ENCODE assay signal across 8 cellular contexts in genomic region chr6:27471365-27472115, GRCh38. TPM values are rescaled to one million over a fixed set of nuclear protein-coding genes. Genes with fewer than 3 reads are reported as not detected.
A peak's percentile ranks its signal among the peaks of the same experiment; 100 is the strongest.
DNase-seq lines count a peak whose midpoint lies in the region; ATAC-seq, FAIRE-seq and TF ChIP-seq lines count a peak whose summit lies in the region.

No MANE protein-coding gene starts in this region.

- CTCF ChIA-PET in Calu3 (lab: Charles Lee) = interaction anchor here (1.3 kb wide), 1 partner anchor 281 kb away, joined by 4 read pairs; no protein-coding TSS in a partner anchor

- H3K4me3 Mint-ChIP-seq in Calu3 (ENCODE audit: low read depth, unreplicated experiment) = peak overlapping the region; percentile 88

- FAIRE-seq in pancreas (lab: Jason Lieb, UNC) = no peak

- no peaks in the 10 kb centered on the region for H3K9me3 ChIP-seq in duodenal mucosa (ENCODE audit: control insufficient read depth in 1 of 2, low read length in 2 of 2)
- no peaks in the 10 kb centered on the region for H3K9me3 ChIP-seq in pancreas

- H3K9ac ChIP-seq in duodenal mucosa (ENCODE audit: low read depth in 1 of 2, low read length in 2 of 2) = peak overlapping the region; percentile 82 to 94

- DNase-seq in Calu3 = no peak
- DNase-seq in NAMALWA (ENCODE audit: low spot score) = peak; percentile 21
- DNase-seq in pancreas = no peak
- no peak for DNase-seq in NOMO-1 (lab: John Stamatoyannopoulos, UW; ENCODE audit: unreplicated experiment in 2 of 2)
- DNase-seq in GM13977 (ENCODE audit: low spot score) = no peak

- H3K27ac ChIP-seq in duodenal mucosa (ENCODE audit: low read depth, low read length) (no peak overlapping the region), pancreas (peak overlapping the region in 2 of 4 donors; percentile 92 to 97)

- H3K4me1 Mint-ChIP-seq in Calu3 (ENCODE audit: low read depth, unreplicated experiment) = peaks cover 19% of the 10 kb centered on the region

- H3K27me3 ChIP-seq in duodenal mucosa (ENCODE audit: control insufficient read depth in 1 of 2, insufficient read depth in 2 of 2, low read length in 2 of 2) (no peaks in the 10 kb centered on the region), pancreas (no peaks in the 10 kb centered on the region)

- WGBS in pancreas, 2 donors = 29 to 40% methylated on average over 6 of the region's 6 CpGs

- peak overlapping the region; percentile 94 to 100 for H3K4me3 ChIP-seq in duodenal mucosa (ENCODE audit: low read depth in 1 of 2, low read length in 2 of 2)
- H3K4me3 ChIP-seq in pancreas = peak overlapping the region in 3 of 4 donors; percentile 68 to 86 (median 79)

- H3K36me3 ChIP-seq in duodenal mucosa (ENCODE audit: control insufficient read depth in 1 of 2, insufficient read depth in 2 of 2, low read length in 2 of 2) (peaks cover 15 to 17% of the 10 kb centered on the region in 2 donors), pancreas (peaks cover 0 to 4% (median 0%) of the 10 kb centered on the region in 3 donors)

- in situ Hi-C loops in GM13977 (cut with MboI; ENCODE audit: low pct_unique_long_range_greater_than_20kb, low sequenced_read_pairs, unreplicated experiment) = no loop called here

- no peak for ATAC-seq in pancreas
- ATAC-seq in HG03520 (IDR thresholded peaks at IDR 0.05; ENCODE audit: unreplicated experiment) = no peak
- ATAC-seq in GM21526 (IDR thresholded peaks at IDR 0.05; ENCODE audit: low FRiP score, unreplicated experiment) = no peak

- intact Hi-C loops in Calu3 (cut with micrococcal nuclease; ENCODE audit: unreplicated experiment) (loop anchor here (2.0 to 5.0 kb wide), 3 partner anchors 83 to 234 kb away; partner anchors contain the start of gene ZNF391), pancreas (cut with DNase I) (no loop called here)

- no peaks in the 10 kb centered on the region for H3K27me3 Mint-ChIP-seq in Calu3 (ENCODE audit: unreplicated experiment)

- H3K4me1 ChIP-seq in duodenal mucosa (ENCODE audit: control insufficient read depth in 1 of 2, insufficient read depth in 2 of 2, low read length in 2 of 2) = peaks cover 9 to 11% of the 10 kb centered on the region in 2 donors
- peaks cover 0 to 16% (median 0%) of the 10 kb centered on the region in 3 donors for H3K4me1 ChIP-seq in pancreas

- TF ChIP-seq CTCF in Calu3 (IDR thresholded peaks at IDR 0.05; ENCODE audit: unreplicated experiment) (no peak), pancreas (IDR thresholded peaks at IDR 0.05) (no peak), GM13977 (IDR thresholded peaks at IDR 0.05; ENCODE audit: extremely low read depth, insufficient read depth, missing control alignments) (no peak)

- H3K27ac Mint-ChIP-seq in Calu3 (ENCODE audit: unreplicated experiment) = peak overlapping the region; percentile 97

- TSS peak; percentile 60 for BruUV-seq in Calu3 (replicated peaks; lab: Mats Ljungman, UMichigan)

- peaks cover 6% of the 10 kb centered on the region for H3K9me3 Mint-ChIP-seq in Calu3 (ENCODE audit: low read depth, unreplicated experiment)

- H3K36me3 Mint-ChIP-seq in Calu3 (ENCODE audit: insufficient read depth, unreplicated experiment) = peaks cover 46% of the 10 kb centered on the region

RNA-seq across cellular contexts. Expression of gene ZNF184, which starts 1.4 kb away (rescaled TPM):
- total RNA-seq in Calu3 (2022) = 11.0 and 11.6 TPM in 2 replicates
- 1 to 10 TPM; 1.6 to 4.6 (median 2.6) TPM for total RNA-seq in pancreas
- polyA plus RNA-seq in pancreas = 1 to 10 TPM; 1.1 to 1.9 TPM
